22 cellular contexts compared by ENCODE assay signal in the genomic region with DNA sequence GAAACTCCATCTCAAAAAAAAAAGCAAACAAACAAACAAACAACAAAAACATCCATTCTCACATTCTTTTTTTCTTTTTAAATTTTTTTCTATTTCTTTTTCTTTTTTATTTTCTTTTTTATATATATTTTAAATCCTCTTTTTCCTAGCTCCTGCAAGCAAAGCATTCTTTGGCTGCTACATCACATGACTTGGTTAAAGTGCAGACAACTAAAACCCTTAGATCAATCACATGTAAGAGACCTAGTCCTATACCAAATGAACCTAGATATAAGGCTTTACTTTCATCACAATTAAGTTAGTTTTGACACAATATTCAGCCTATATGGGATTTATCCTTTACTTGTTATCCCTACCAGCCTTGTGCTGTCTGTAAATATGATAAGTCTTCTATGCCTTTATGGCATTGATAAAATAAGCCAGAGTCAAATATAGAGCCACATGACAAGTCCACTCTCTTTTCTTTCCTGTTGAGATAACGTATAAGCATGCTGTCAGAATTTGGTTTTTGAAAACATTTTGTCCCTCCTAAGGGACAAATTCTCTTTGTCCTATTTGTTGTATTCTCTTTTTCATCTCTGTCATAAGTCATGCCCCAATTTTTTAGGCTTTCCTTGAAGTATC.
"Had no signal": no experiment of that assay in that cellular context is flagged by ENCODE, and none has a peak within 500 bp of the region (broad histone marks: within the 10 kb centered on the region; RNA-seq: fewer than 3 reads in every experiment).

No MANE protein-coding gene starts in this region.

- H3K9me3 Mint-ChIP-seq: activated CD4-positive, alpha-beta memory T cell treated with anti-CD3 and anti-CD28 coated beads for 36 hours; activated naive CD4-positive, alpha-beta T cell treated with anti-CD3 and anti-CD28 coated beads for 36 hours; activated naive CD8-positive, alpha-beta T cell treated with anti-CD3 and anti-CD28 coated beads, Interleukin-2, amount 50 U/mL, for 24 hours; brain had no signal

- H3K79me2 ChIP-seq: parathyroid adenoma had no signal

- H3K27ac ChIP-seq: left ventricle myocardium inferior, parathyroid adenoma, right lobe of liver, stomach, testis, VCaP had no signal

- H3K4me3 ChIP-seq: gastrocnemius medialis, left ventricle myocardium inferior, right lobe of liver, stomach, testis had no signal

- ATAC-seq: gastrocnemius medialis, right lobe of liver had no signal

- H3K9ac ChIP-seq: parathyroid adenoma had no signal

- H3K27me3 Mint-ChIP-seq: activated CD4-positive, alpha-beta memory T cell treated with anti-CD3 and anti-CD28 coated beads for 36 hours; activated naive CD8-positive, alpha-beta T cell treated with anti-CD3 and anti-CD28 coated beads, Interleukin-2, amount 50 U/mL, for 24 hours; brain; type B pancreatic cell had no signal

- H3K27ac Mint-ChIP-seq: activated CD4-positive, alpha-beta memory T cell treated with anti-CD3 and anti-CD28 coated beads for 36 hours; activated naive CD4-positive, alpha-beta T cell treated with anti-CD3 and anti-CD28 coated beads for 36 hours; activated naive CD8-positive, alpha-beta T cell treated with anti-CD3 and anti-CD28 coated beads, Interleukin-2, amount 50 U/mL, for 24 hours; type B pancreatic cell had no signal

- FAIRE-seq: small intestine had no signal

- H3K36me3 ChIP-seq: gastrocnemius medialis, right lobe of liver had no signal

- H3K9me3 ChIP-seq: gastrocnemius medialis, left ventricle myocardium inferior, right lobe of liver, stomach, testis had no signal

- H2AFZ ChIP-seq: parathyroid adenoma had no signal

- H3K4me1 ChIP-seq: parathyroid adenoma, right lobe of liver had no signal

- DNase-seq: activated CD4-positive, alpha-beta memory T cell treated with anti-CD3 and anti-CD28 coated beads for 36 hours; activated CD4-positive, alpha-beta T cell treated with anti-CD3 and anti-CD28 coated beads for 1 hour; activated naive CD4-positive, alpha-beta T cell treated with anti-CD3 and anti-CD28 coated beads for 36 hours; activated naive CD8-positive, alpha-beta T cell treated with anti-CD3 and anti-CD28 coated beads, Interleukin-2, amount 50 U/mL, for 24 hours; activated T-cell treated with anti-CD3 and anti-CD28 coated beads, Interleukin-2, amount 50 U/mL, for 1 hour; anterior cingulate cortex; cortex of kidney; effector CD4-positive, alpha-beta T cell; gastrocnemius medialis; head of caudate nucleus; kidney glomerular epithelial cell; left ventricle myocardium inferior; mammary epithelial cell; right lobe of liver; small intestine; stimulated activated CD4-positive, alpha-beta T cell treated with anti-CD3 and anti-CD28 coated beads, Interleukin-4, amount 100 ng/mL, for 1 hour; stomach; testis had no signal

- H3K4me3 Mint-ChIP-seq: activated CD4-positive, alpha-beta memory T cell treated with anti-CD3 and anti-CD28 coated beads for 36 hours; activated naive CD4-positive, alpha-beta T cell treated with anti-CD3 and anti-CD28 coated beads for 36 hours; activated naive CD8-positive, alpha-beta T cell treated with anti-CD3 and anti-CD28 coated beads, Interleukin-2, amount 50 U/mL, for 24 hours; type B pancreatic cell had no signal

- H3K27me3 ChIP-seq: gastrocnemius medialis, right lobe of liver, stomach, testis had no signal
